Comparison of ENCODE assay signal across 16 cellular contexts in the genomic region with DNA sequence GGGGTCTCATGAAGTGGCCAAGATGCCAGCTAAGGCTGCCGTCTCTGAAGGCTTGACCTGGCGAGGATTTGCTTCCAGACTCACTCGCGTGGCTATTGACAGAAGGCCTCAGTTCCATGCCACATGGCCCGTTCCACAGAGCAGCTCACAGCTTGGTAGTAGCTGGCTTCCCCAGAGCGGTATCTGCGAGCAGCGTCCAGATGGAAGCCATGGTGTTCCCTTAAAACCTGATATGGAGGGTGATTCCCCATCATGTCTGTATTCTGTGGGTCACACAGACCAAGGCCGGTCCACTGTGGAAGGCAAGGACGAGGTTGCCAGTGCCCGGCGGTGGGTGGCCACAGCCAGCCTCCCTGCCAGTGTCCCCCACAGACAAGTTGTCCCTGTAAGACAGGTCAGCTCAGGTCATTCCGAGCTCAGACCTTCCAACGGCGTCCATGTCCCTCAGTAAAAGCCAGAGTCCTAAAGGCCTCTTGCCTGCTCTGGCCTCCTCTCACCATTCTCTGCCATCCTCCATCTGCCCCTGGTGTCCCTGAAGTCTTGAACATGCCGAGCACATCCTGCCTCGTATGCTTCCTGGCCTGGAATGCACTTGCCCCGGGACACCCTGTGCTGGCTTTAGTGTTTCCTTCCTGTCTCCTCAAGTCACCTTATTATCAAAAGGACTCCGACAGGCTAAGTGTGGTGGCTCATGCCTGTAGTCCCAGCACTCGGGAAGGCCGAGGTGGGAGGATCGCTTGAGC.
DNase-seq lines count a peak whose midpoint lies in the region; ATAC-seq, FAIRE-seq and TF ChIP-seq lines count a peak whose summit lies in the region.
"Had no signal": no experiment of that assay in that cellular context is flagged by ENCODE, and none has a peak within 500 bp of the region (broad histone marks: within the 10 kb centered on the region; RNA-seq: fewer than 3 reads in every experiment).

No MANE protein-coding gene starts in this region.

- intact Hi-C loops in Caco-2 (cut with micrococcal nuclease; ENCODE audit: unreplicated experiment) (no loop called here), K562 (cut with micrococcal nuclease) (loop anchor here (10.0 kb wide), 1 partner anchor 292 kb away; no protein-coding TSS in a partner anchor), left ventricle myocardium inferior (cut with micrococcal nuclease) (no loop called here)

- in situ Hi-C loops in K562 (cut with MboI), result no loop called here

- H3K9me1 ChIP-seq in K562 (ENCODE audit: control insufficient read depth, insufficient read depth, low read length), result no peaks in the 10 kb centered on the region

- no peaks in the 10 kb centered on the region for H3K79me2 ChIP-seq in K562 (ENCODE audit: control insufficient read depth, insufficient read depth, low read length)
- H3K79me2 ChIP-seq in osteoblast (ENCODE audit: insufficient read depth, low read length), result no peaks in the 10 kb centered on the region

- H3K4me3 Mint-ChIP-seq in Caco-2 (ENCODE audit: unreplicated experiment), result no peak overlapping the region
- no peak overlapping the region for H3K4me3 Mint-ChIP-seq in CD8-positive, alpha-beta memory T cell

- H3K9ac ChIP-seq in K562 (ENCODE audit: insufficient read depth in 1 of 2, low read depth in 2 of 2, low read length in 2 of 2), result peak overlapping the region in 1 of 2 experiments; percentile 2; a peak in 1 of 4 replicates

- H4K20me1 ChIP-seq in K562 (replicated peaks; ENCODE audit: control insufficient read depth, insufficient read depth, low read length) (peaks cover 7% of the 10 kb centered on the region; the same call in 1 of the 2 replicates), osteoblast (ENCODE audit: insufficient read depth, low read length) (no peaks in the 10 kb centered on the region)

- TF ChIP-seq CTCF in Caco-2 (IDR thresholded peaks at IDR 0.05; ENCODE audit: insufficient read depth in 1 of 2, low read depth in 1 of 2, low read length in 1 of 2, severe bottlenecking in 1 of 2, unreplicated experiment in 1 of 2) (no peak), K562 (IDR thresholded peaks at IDR 0.05 in 2 of 3, conservative IDR thresholded peaks at IDR 0.05 in 1 of 3; ENCODE audit: insufficient read depth in 2 of 3, low read depth in 1 of 3, low read length in 3 of 3) (no peak), left ventricle myocardium inferior (IDR thresholded peaks at IDR 0.05; ENCODE audit: borderline replicate concordance) (no peak), osteoblast (IDR thresholded peaks at IDR 0.05; ENCODE audit: extremely low read depth, low read depth, low read length) (no peak)

- H3K9me3 ChIP-seq in Caco-2 (no peaks in the 10 kb centered on the region), K562 (replicated peaks; ENCODE audit: control insufficient read depth, insufficient read depth, low read depth, low read length) (no peaks in the 10 kb centered on the region), left ventricle myocardium inferior (replicated peaks) (no peaks in the 10 kb centered on the region), osteoblast (ENCODE audit: low read depth, low read length) (no peaks in the 10 kb centered on the region)
- H3K9me3 ChIP-seq in CD8-positive, alpha-beta memory T cell (ENCODE audit: low read length), result no peaks in the 10 kb centered on the region

- CTCF ChIA-PET in Caco-2 (lab: Charles Lee), result no interaction called here
- CTCF ChIA-PET in K562 (lab: Yijun Ruan, JAX; ENCODE audit: low intra/inter-chr PET ratio), result no interaction called here
- CTCF ChIA-PET in CD8-positive, alpha-beta memory T cell (lab: Charles Lee), result interaction anchor here (0.7 kb wide), 1 partner anchor 24 kb away, joined by 3 read pairs; no protein-coding TSS in a partner anchor

- BruUV-seq in Caco-2 (replicated peaks; lab: Mats Ljungman, UMichigan) (no TSS peak), K562 (replicated peaks; lab: Mats Ljungman, UMichigan) (no TSS peak)

- H3K27ac ChIP-seq in K562 (ENCODE audit: extremely low read depth, low read depth, low read length) (no peak overlapping the region), left ventricle myocardium inferior (replicated peaks) (peak overlapping the region; percentile 81), osteoblast (ENCODE audit: low read depth, low read length) (no peak overlapping the region)
- H3K27ac ChIP-seq in CD8-positive, alpha-beta memory T cell (ENCODE audit: low read depth, low read length), result no peak overlapping the region

- H3K36me3 ChIP-seq in Caco-2 (ENCODE audit: control insufficient read depth, insufficient read depth, low read length) (peaks cover 8% of the 10 kb centered on the region), K562 (ENCODE audit: control insufficient read depth, insufficient read depth, low read length) (peaks cover 36% of the 10 kb centered on the region; the same call in 2 of the 3 replicates), left ventricle myocardium inferior (peaks cover 43% of the 10 kb centered on the region), osteoblast (ENCODE audit: insufficient read depth, low read length) (peaks cover 56% of the 10 kb centered on the region)
- no peaks in the 10 kb centered on the region for H3K36me3 ChIP-seq in CD8-positive, alpha-beta memory T cell (ENCODE audit: insufficient read depth, low read length)

- ATAC-seq in K562 (peak; percentile 12; the same call in 2 of the 3 replicates), GM18511 (IDR thresholded peaks at IDR 0.05; ENCODE audit: unreplicated experiment) (no peak)

- H3K4me3 ChIP-seq in Caco-2 (ENCODE audit: low read depth, low read length) (no peak overlapping the region), K562 (no peak overlapping the region), left ventricle myocardium inferior (no peak overlapping the region), osteoblast (ENCODE audit: insufficient read depth, low read length) (no peak overlapping the region)
- no peak overlapping the region for H3K4me3 ChIP-seq in CD8-positive, alpha-beta memory T cell (ENCODE audit: low read length)
- H3K4me3 ChIP-seq: GM12878 had no signal

- TF ChIP-seq RAD21 in K562 (CRISPR knock-in tag; conservative IDR thresholded peaks at IDR 0.05 in 1 of 2, IDR thresholded peaks at IDR 0.05 in 1 of 2), result no peak

- H3K4me2 ChIP-seq in K562 (ENCODE audit: insufficient read depth, low read length) (no peak overlapping the region), osteoblast (ENCODE audit: insufficient read depth, low read length) (no peak overlapping the region)

- no peak for FAIRE-seq in K562 (lab: Jason Lieb, UNC)
- FAIRE-seq: GM12878 had no signal

- no peak for TF ChIP-seq EP300 in K562 (IDR thresholded peaks at IDR 0.05; ENCODE audit: low read length)

- DNase-seq in Caco-2 (no peak), K562 (ENCODE audit: extremely low read depth in 1 of 4, low spot score in 3 of 4) (no peak), left ventricle myocardium inferior (no peak), osteoblast (ENCODE audit: insufficient read length, low spot score, missing footprints) (peak; percentile 47), dedifferentiated amniotic fluid mesenchymal stem cell (ENCODE audit: extremely low spot score) (no peak)
- DNase-seq in CD8-positive, alpha-beta memory T cell, result no peak
- no peak for DNase-seq in activated CD4-positive, alpha-beta T cell treated with anti-CD3 and anti-CD28 coated beads, Interleukin-2, amount 50 U/mL, for 4 hours
- DNase-seq: activated gamma-delta T cell treated with Interleukin-2 at 50 U/mL for 16 hours; effector CD4-positive, alpha-beta T cell; NCI-H1694 treated with DMSO at 0.1 percent for 48 hours; NCI-H524; occipital lobe; OCI-M1; stimulated activated CD4-positive, alpha-beta T cell treated with anti-CD3 and anti-CD28 coated beads, Interleukin-12 subunit alpha, Interleukin-12 subunit beta, amount 100 ng/mL, for 4 hours had no signal

- TF ChIP-seq POLR2A in K562 (conservative IDR thresholded peaks at IDR 0.05), result no peak

- POLR2A ChIA-PET in Caco-2 (lab: Charles Lee), result interaction anchor here (0.6 kb wide), 1 partner anchor 360 kb away, joined by 3 read pairs; no protein-coding TSS in a partner anchor
- POLR2A ChIA-PET in K562 (lab: Yijun Ruan, JAX), result interaction anchor here (0.6 to 1.4 kb wide), 3 partner anchors 10 to 1201 kb away, joined by 3 to 5 read pairs (median 3); no protein-coding TSS in a partner anchor
- POLR2A ChIA-PET in CD8-positive, alpha-beta memory T cell (lab: Charles Lee), result no interaction called here

- H3K4me1 Mint-ChIP-seq in Caco-2 (ENCODE audit: low read depth, unreplicated experiment), result no peaks in the 10 kb centered on the region
- H3K4me1 Mint-ChIP-seq in CD8-positive, alpha-beta memory T cell, result peaks cover 0 to 13% (median 12%) of the 10 kb centered on the region in 3 donors

- peak overlapping the region; percentile 39 for H3K27ac Mint-ChIP-seq in Caco-2 (ENCODE audit: unreplicated experiment)
- H3K27ac Mint-ChIP-seq in CD8-positive, alpha-beta memory T cell, result no peak overlapping the region

- no peaks in the 10 kb centered on the region for H3K4me1 ChIP-seq in Caco-2
- H3K4me1 ChIP-seq in K562 (replicated peaks in 1 of 2; ENCODE audit: control insufficient read depth in 2 of 2, insufficient read depth in 2 of 2, low read length in 2 of 2), result 0 out of 5 replicates have a peak, but pooled peaks cover 0 to 2% of the 10 kb centered on the region in 2 experiments
- H3K4me1 ChIP-seq in left ventricle myocardium inferior, result peaks cover 23% of the 10 kb centered on the region
- no peaks in the 10 kb centered on the region for H3K4me1 ChIP-seq in osteoblast (ENCODE audit: insufficient read depth, low read length)
- no peaks in the 10 kb centered on the region for H3K4me1 ChIP-seq in CD8-positive, alpha-beta memory T cell (ENCODE audit: insufficient read depth, low read length)

- no peaks in the 10 kb centered on the region for H3K9me3 Mint-ChIP-seq in Caco-2 (ENCODE audit: unreplicated experiment)
- no peaks in the 10 kb centered on the region for H3K9me3 Mint-ChIP-seq in CD8-positive, alpha-beta memory T cell

- 88% methylated on average over 21 of the region's 22 CpGs for WGBS in K562 (ENCODE audit: insufficient coverage, low coverage, missing lambda C conversion rate)

- no peaks in the 10 kb centered on the region for H3K27me3 ChIP-seq in Caco-2 (replicated peaks; ENCODE audit: control insufficient read depth, insufficient read depth, low read length)
- H3K27me3 ChIP-seq in K562 (ENCODE audit: control insufficient read depth in 2 of 2, insufficient read depth in 2 of 2, low read length in 2 of 2), result no peaks in the 10 kb centered on the region
- H3K27me3 ChIP-seq in left ventricle myocardium inferior (ENCODE audit: low read depth), result no peaks in the 10 kb centered on the region
- no peaks in the 10 kb centered on the region for H3K27me3 ChIP-seq in osteoblast (ENCODE audit: insufficient read depth, low read length)
- no peaks in the 10 kb centered on the region for H3K27me3 ChIP-seq in CD8-positive, alpha-beta memory T cell (ENCODE audit: insufficient read depth, low read length, poor library complexity, severe bottlenecking)

- no peaks in the 10 kb centered on the region for H3K27me3 Mint-ChIP-seq in Caco-2 (ENCODE audit: insufficient read depth, unreplicated experiment)
- no peaks in the 10 kb centered on the region for H3K27me3 Mint-ChIP-seq in CD8-positive, alpha-beta memory T cell

- H3K36me3 Mint-ChIP-seq in Caco-2 (ENCODE audit: insufficient read depth, unreplicated experiment), result peaks cover 86% of the 10 kb centered on the region
- peaks cover 0 to 35% (median 3%) of the 10 kb centered on the region in 3 donors for H3K36me3 Mint-ChIP-seq in CD8-positive, alpha-beta memory T cell

- H2AFZ ChIP-seq in K562 (ENCODE audit: low read depth, low read length) (no peak overlapping the region), osteoblast (ENCODE audit: low read length) (no peak overlapping the region)
